8 cellular contexts compared by ENCODE assay signal in the genomic region with DNA sequence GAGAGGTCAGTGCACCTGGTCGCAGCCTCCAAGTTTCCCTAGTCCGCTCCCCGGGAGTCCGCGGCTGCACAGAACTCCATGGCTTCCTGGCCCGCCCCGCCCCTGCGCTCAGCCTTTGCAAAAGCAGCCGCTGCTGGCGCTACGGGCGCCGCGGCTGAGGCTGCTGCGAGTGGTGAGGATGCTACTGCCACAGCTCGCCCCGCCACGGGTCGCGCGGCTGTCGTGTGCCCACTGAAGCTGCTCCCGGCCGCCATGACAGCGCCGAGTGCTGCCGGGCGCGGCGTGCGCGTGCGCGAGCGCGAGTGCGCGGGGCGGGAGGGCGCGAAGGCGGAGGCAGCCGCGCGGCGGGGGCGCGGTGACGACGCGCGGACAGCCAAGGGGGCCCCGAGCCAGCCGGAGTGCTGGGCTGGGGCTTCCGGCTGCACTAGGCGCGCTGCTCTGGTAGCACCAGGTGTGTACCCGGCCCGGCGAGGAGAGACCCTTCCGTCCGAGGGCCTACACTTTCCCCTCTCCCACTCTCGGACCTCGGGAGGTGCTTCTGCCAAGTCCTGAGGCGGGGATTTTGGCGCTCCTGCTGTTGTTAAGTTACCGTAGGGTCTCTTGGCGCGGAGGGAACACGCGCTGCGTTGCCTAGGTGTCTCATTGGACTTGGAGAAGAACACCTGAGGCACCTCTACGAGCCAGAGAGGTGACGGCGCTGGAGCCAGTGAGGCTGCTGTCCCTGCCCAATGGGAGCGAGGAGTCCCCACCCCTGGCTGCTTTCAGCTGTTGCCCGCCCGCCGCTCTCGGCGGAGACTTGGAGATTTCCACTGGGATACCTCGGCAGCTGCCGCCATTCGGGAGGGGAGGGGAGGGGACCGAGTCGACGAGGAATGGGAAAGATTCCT. TPM values are rescaled to one million over a fixed set of nuclear protein-coding genes. Genes with fewer than 3 reads are reported as not detected.
DNase-seq lines count a peak whose midpoint lies in the region; ATAC-seq and TF ChIP-seq lines count a peak whose summit lies in the region.

No MANE protein-coding gene starts in this region.

- DNase-seq in Daoy (ENCODE audit: low read depth) (peak; percentile 81), Peyer's patch (peak; percentile 74 to 89 (median 88)), fibroblast of the aortic adventitia (ENCODE audit: low read depth) (peak; percentile 38), nephron progenitor cell (peak; percentile 81)
- DNase-seq in activated T-helper 2 cell treated with anti-CD3 and anti-CD28 coated beads, Interferon-gamma antibody, Interleukin-2, Interleukin-4, amounts not matched to agents 10 μg/mL and 5 μg/mL and 100 μg/mL, durations not matched to agents 14 hours and 24 hours and 36 hours (ENCODE audit: low spot score) = peak; percentile 76

- H3K4me3 ChIP-seq in Peyer's patch = peak overlapping the region; percentile 91 to 100 (median 98)
- peak overlapping the region; percentile 96 for H3K4me3 ChIP-seq in fibroblast of the aortic adventitia (ENCODE audit: low read depth, low read length)

- peaks cover 16% of the 10 kb centered on the region for H3K4me1 Mint-ChIP-seq in activated T-helper 2 cell treated with anti-CD3 and anti-CD28 coated beads, Interferon-gamma antibody, Interleukin-2, Interleukin-4, amounts not matched to agents 10 μg/mL and 5 μg/mL and 100 μg/mL, durations not matched to agents 14 hours and 24 hours and 36 hours (ENCODE audit: low read depth)
- H3K4me1 Mint-ChIP-seq in nephron progenitor cell = peaks cover 24% of the 10 kb centered on the region
- H3K4me1 Mint-ChIP-seq in stimulated activated naive CD8-positive, alpha-beta T cell treated with anti-CD3 and anti-CD28 coated beads, Interleukin-15, Interleukin-2, amounts not matched to agents 100 ng/mL and 50 ng/mL, for 24 hours (ENCODE audit: low read depth) = peaks cover 31% of the 10 kb centered on the region

- H3K9me3 ChIP-seq in KOPT-K1 (ENCODE audit: insufficient read depth, low read length, poor library complexity, severe bottlenecking) = no peaks in the 10 kb centered on the region
- no peaks in the 10 kb centered on the region for H3K9me3 ChIP-seq in Peyer's patch

- H3K4me3 Mint-ChIP-seq in activated T-helper 2 cell treated with anti-CD3 and anti-CD28 coated beads, Interferon-gamma antibody, Interleukin-2, Interleukin-4, amounts not matched to agents 10 μg/mL and 5 μg/mL and 100 μg/mL, durations not matched to agents 14 hours and 24 hours and 36 hours (ENCODE audit: low read depth) = peak overlapping the region; percentile 100
- peak overlapping the region; percentile 99 for H3K4me3 Mint-ChIP-seq in nephron progenitor cell
- peak overlapping the region; percentile 99 for H3K4me3 Mint-ChIP-seq in stimulated activated naive CD8-positive, alpha-beta T cell treated with anti-CD3 and anti-CD28 coated beads, Interleukin-15, Interleukin-2, amounts not matched to agents 100 ng/mL and 50 ng/mL, for 24 hours

- peaks cover 0 to 26% (median 6%) of the 10 kb centered on the region in 4 donors for H3K4me1 ChIP-seq in Peyer's patch

- TF ChIP-seq CTCF in Peyer's patch (IDR thresholded peaks at IDR 0.05) (peak in 1 of 6 experiments; percentile 2), fibroblast of the aortic adventitia (IDR thresholded peaks at IDR 0.05; ENCODE audit: insufficient read depth, low read length) (no peak), nephron progenitor cell (IDR thresholded peaks at IDR 0.05) (no peak)

- H3K9me3 Mint-ChIP-seq in activated T-helper 2 cell treated with anti-CD3 and anti-CD28 coated beads, Interferon-gamma antibody, Interleukin-2, Interleukin-4, amounts not matched to agents 10 μg/mL and 5 μg/mL and 100 μg/mL, durations not matched to agents 14 hours and 24 hours and 36 hours = no peaks in the 10 kb centered on the region
- H3K9me3 Mint-ChIP-seq in nephron progenitor cell = no peaks in the 10 kb centered on the region
- no peaks in the 10 kb centered on the region for H3K9me3 Mint-ChIP-seq in stimulated activated naive CD8-positive, alpha-beta T cell treated with anti-CD3 and anti-CD28 coated beads, Interleukin-15, Interleukin-2, amounts not matched to agents 100 ng/mL and 50 ng/mL, for 24 hours

- H3K27ac ChIP-seq in KOPT-K1 (ENCODE audit: low read depth, low read length, poor library complexity, severe bottlenecking) (peak overlapping the region; percentile 89), Peyer's patch (peak overlapping the region; percentile 99 to 100 (median 99))

- H3K27me3 ChIP-seq in Peyer's patch = no peaks in the 10 kb centered on the region

- peaks cover 15% of the 10 kb centered on the region for H3K36me3 Mint-ChIP-seq in activated T-helper 2 cell treated with anti-CD3 and anti-CD28 coated beads, Interferon-gamma antibody, Interleukin-2, Interleukin-4, amounts not matched to agents 10 μg/mL and 5 μg/mL and 100 μg/mL, durations not matched to agents 14 hours and 24 hours and 36 hours (ENCODE audit: low read depth)
- peaks cover 9% of the 10 kb centered on the region for H3K36me3 Mint-ChIP-seq in nephron progenitor cell (ENCODE audit: low read depth)
- H3K36me3 Mint-ChIP-seq in stimulated activated naive CD8-positive, alpha-beta T cell treated with anti-CD3 and anti-CD28 coated beads, Interleukin-15, Interleukin-2, amounts not matched to agents 100 ng/mL and 50 ng/mL, for 24 hours (ENCODE audit: low read depth) = peaks cover 15% of the 10 kb centered on the region

- H3K27me3 Mint-ChIP-seq in activated T-helper 2 cell treated with anti-CD3 and anti-CD28 coated beads, Interferon-gamma antibody, Interleukin-2, Interleukin-4, amounts not matched to agents 10 μg/mL and 5 μg/mL and 100 μg/mL, durations not matched to agents 14 hours and 24 hours and 36 hours (ENCODE audit: low read depth) = no peaks in the 10 kb centered on the region
- H3K27me3 Mint-ChIP-seq in nephron progenitor cell (ENCODE audit: low read depth, poor library complexity) = peaks cover 12% of the 10 kb centered on the region
- H3K27me3 Mint-ChIP-seq in stimulated activated naive CD8-positive, alpha-beta T cell treated with anti-CD3 and anti-CD28 coated beads, Interleukin-15, Interleukin-2, amounts not matched to agents 100 ng/mL and 50 ng/mL, for 24 hours = no peaks in the 10 kb centered on the region

- peak overlapping the region; percentile 99 for H3K27ac Mint-ChIP-seq in activated T-helper 2 cell treated with anti-CD3 and anti-CD28 coated beads, Interferon-gamma antibody, Interleukin-2, Interleukin-4, amounts not matched to agents 10 μg/mL and 5 μg/mL and 100 μg/mL, durations not matched to agents 14 hours and 24 hours and 36 hours
- peak overlapping the region; percentile 86 for H3K27ac Mint-ChIP-seq in nephron progenitor cell
- H3K27ac Mint-ChIP-seq in stimulated activated naive CD8-positive, alpha-beta T cell treated with anti-CD3 and anti-CD28 coated beads, Interleukin-15, Interleukin-2, amounts not matched to agents 100 ng/mL and 50 ng/mL, for 24 hours = peak overlapping the region; percentile 99

- TF ChIP-seq POLR2A in Peyer's patch (IDR thresholded peaks at IDR 0.05) = peak; percentile 39 to 87

- H3K36me3 ChIP-seq in KOPT-K1 (ENCODE audit: insufficient read depth, low read length) (0 out of 2 replicates have a peak, but pooled peaks cover 4% of the 10 kb centered on the region), Peyer's patch (no peaks in the 10 kb centered on the region)

- intact Hi-C loops in activated T-helper 2 cell treated with anti-CD3 and anti-CD28 coated beads, Interferon-gamma antibody, Interleukin-2, Interleukin-4, amounts not matched to agents 10 μg/mL and 5 μg/mL and 100 μg/mL, durations not matched to agents 14 hours and 24 hours and 36 hours (cut with micrococcal nuclease) = loop anchor here (1.0 kb wide), 3 partner anchors 15 to 84 kb away; partner anchors contain the start of gene RPS3A

- ATAC-seq in GM21825 (IDR thresholded peaks at IDR 0.05; ENCODE audit: unreplicated experiment) = peak; percentile 77

RNA-seq across cellular contexts. Expression of gene LRBA, which starts 0.6 kb away (rescaled TPM):
- 11.2 and 16.6 TPM in 2 replicates for total RNA-seq in Daoy (2014; rRNA removed; shearing (Covaris generic))
- total RNA-seq in Peyer's patch (100 to 1,000 TPM in 2 of 4 donors, 10 to 100 TPM in 2; 71.5 to 120 (median 91.7) TPM), fibroblast of the aortic adventitia (ENCODE audit: low replicate concordance) (44.2 and 45.8 TPM in 2 replicates)
- total RNA-seq in activated T-helper 2 cell treated with anti-CD3 and anti-CD28 coated beads, Interferon-gamma antibody, Interleukin-2, Interleukin-4, amounts not matched to agents 10 μg/mL and 5 μg/mL and 100 μg/mL, durations not matched to agents 14 hours and 24 hours and 36 hours = 46.4 and 47.7 TPM in 2 replicates

Comparison
In these comparisons a context has a peak if more than half of its experiments do, and no peak if none do; other contexts are left out.
1. Peak in every context shown above with its lines: DNase-seq, ATAC-seq, H3K4me3 ChIP-seq and H3K27ac ChIP-seq.
2. DNase-seq: peak in every context shown above with its lines; median percentile 88 in Peyer's patch; 81 in Daoy; 81 in nephron progenitor cell; 76 in activated T-helper 2 cell treated with anti-CD3 and anti-CD28 coated beads, Interferon-gamma antibody, Interleukin-2, Interleukin-4, amounts not matched to agents 10 μg/mL and 5 μg/mL and 100 μg/mL, durations not matched to agents 14 hours and 24 hours and 36 hours; 38 in fibroblast of the aortic adventitia.